ENCODE assay signal across 8 cellular contexts in genomic region chr15:44830692-44831408, GRCh38.
A peak's percentile ranks its signal among the peaks of the same experiment; 100 is the strongest.
DNase-seq lines count a peak whose midpoint lies in the region; ATAC-seq and TF ChIP-seq lines count a peak whose summit lies in the region.
"Not testable (repeated sequence)": the region's sequence is repeated elsewhere in the genome, so short reads cannot be mapped to it uniquely, and the experiment has no call there.

No MANE protein-coding gene starts in this region.

- not testable (repeated sequence) for H3K4me3 Mint-ChIP-seq in activated naive CD4-positive, alpha-beta T cell treated with anti-CD3 and anti-CD28 coated beads for 36 hours
- H3K4me3 Mint-ChIP-seq in naive thymus-derived CD8-positive, alpha-beta T cell = peak overlapping the region in 2 of 10 donors; percentile 7 to 31

- not testable (repeated sequence) for H3K79me2 ChIP-seq in hepatocyte

- not testable (repeated sequence) for H2AFZ ChIP-seq in hepatocyte

- H3K4me1 ChIP-seq in colonic mucosa; hepatocyte (ENCODE audit: insufficient read depth); transverse colon: not testable (repeated sequence)

- not testable (repeated sequence) for H3K27me3 Mint-ChIP-seq in activated naive CD4-positive, alpha-beta T cell treated with anti-CD3 and anti-CD28 coated beads for 36 hours (ENCODE audit: low read depth); naive thymus-derived CD8-positive, alpha-beta T cell

- ATAC-seq in naive thymus-derived CD8-positive, alpha-beta T cell = peak in 1 of 2 donors; percentile 35

- H3K36me3 Mint-ChIP-seq in activated naive CD4-positive, alpha-beta T cell treated with anti-CD3 and anti-CD28 coated beads for 36 hours (ENCODE audit: low read depth); naive thymus-derived CD8-positive, alpha-beta T cell: not testable (repeated sequence)

- 36% methylated on average over 5 of the region's 6 CpGs for WGBS in hepatocyte (ENCODE audit: low lambda C conversion rate, missing lambda C conversion rate)
- WGBS in transverse colon (ENCODE audit: low coverage in 1 of 2), 2 donors = 40 to 57% methylated on average over 1 to 6 of the region's 6 CpGs

- not testable (repeated sequence) for H3K9me2 ChIP-seq in hepatocyte (replicated peaks; ENCODE audit: insufficient read depth)

- not testable (repeated sequence) for H3K27me3 ChIP-seq in colonic mucosa, hepatocyte, transverse colon

- H4K20me1 ChIP-seq in hepatocyte (ENCODE audit: insufficient read depth, poor library complexity, severe bottlenecking) = not testable (repeated sequence)

- DNase-seq in DMS 273 (lab: John Stamatoyannopoulos, UW; ENCODE audit: unreplicated experiment) (peak; percentile 17), MV-4-11 (lab: John Stamatoyannopoulos, UW) (peak; percentile 63), UCSD-AML1 (lab: John Stamatoyannopoulos, UW; ENCODE audit: unreplicated experiment) (peak; percentile 49), colonic mucosa (peak; percentile 74), hepatocyte (ENCODE audit: low spot score) (peak; percentile 74), transverse colon (peak; percentile 71)
- DNase-seq in activated naive CD4-positive, alpha-beta T cell treated with anti-CD3 and anti-CD28 coated beads for 36 hours = peak; percentile 43
- DNase-seq in naive thymus-derived CD8-positive, alpha-beta T cell = not testable (repeated sequence)

- H3K27ac Mint-ChIP-seq in activated naive CD4-positive, alpha-beta T cell treated with anti-CD3 and anti-CD28 coated beads for 36 hours = peak overlapping the region; percentile 63
- peak overlapping the region; percentile 63 to 93 (median 87) for H3K27ac Mint-ChIP-seq in naive thymus-derived CD8-positive, alpha-beta T cell

- not testable (repeated sequence) for H3K9me3 ChIP-seq in colonic mucosa; hepatocyte (ENCODE audit: low read depth); transverse colon

- not testable (repeated sequence) for H3K4me3 ChIP-seq in colonic mucosa, hepatocyte, transverse colon

- H3K9me3 Mint-ChIP-seq in activated naive CD4-positive, alpha-beta T cell treated with anti-CD3 and anti-CD28 coated beads for 36 hours; naive thymus-derived CD8-positive, alpha-beta T cell: not testable (repeated sequence)

- POLR2A ChIA-PET in naive thymus-derived CD8-positive, alpha-beta T cell (lab: Charles Lee) = not testable (repeated sequence)

- not testable (repeated sequence) for H3K4me2 ChIP-seq in hepatocyte

- TF ChIP-seq POLR2A in transverse colon (IDR thresholded peaks at IDR 0.05) = not testable (repeated sequence)

- intact Hi-C loops in activated naive CD4-positive, alpha-beta T cell treated with anti-CD3 and anti-CD28 coated beads for 36 hours (cut with micrococcal nuclease); colonic mucosa (cut with DNase I); transverse colon (cut with DNase I; ENCODE audit: low total_unique reads): not testable (repeated sequence)

- not testable (repeated sequence) for TF ChIP-seq CTCF in colonic mucosa (IDR thresholded peaks at IDR 0.05); hepatocyte (IDR thresholded peaks at IDR 0.05; ENCODE audit: poor library complexity); transverse colon (IDR thresholded peaks at IDR 0.05)

- H3K27ac ChIP-seq in colonic mucosa = peak overlapping the region; percentile 72
- H3K27ac ChIP-seq in hepatocyte = peak overlapping the region; percentile 93
- H3K27ac ChIP-seq in transverse colon = peak overlapping the region; percentile 53 to 78 (median 68)

- peaks cover 13% of the 10 kb centered on the region for H3K4me1 Mint-ChIP-seq in activated naive CD4-positive, alpha-beta T cell treated with anti-CD3 and anti-CD28 coated beads for 36 hours (ENCODE audit: low read depth)
- peaks cover 6 to 13% (median 10%) of the 10 kb centered on the region in 4 donors for H3K4me1 Mint-ChIP-seq in naive thymus-derived CD8-positive, alpha-beta T cell

- CTCF ChIA-PET in activated naive CD4-positive, alpha-beta T cell treated with anti-CD3 and anti-CD28 coated beads for 36 hours (lab: Charles Lee) = not testable (repeated sequence)

- in situ Hi-C loops in transverse colon (cut with MboI; ENCODE audit: low pct_ligation_motif_present in 1 of 4, low pct_unique_long_range_greater_than_20kb in 1 of 4, low sequenced_read_pairs in 3 of 4) = not testable (repeated sequence)

- H3K36me3 ChIP-seq in colonic mucosa; hepatocyte (replicated peaks; ENCODE audit: insufficient read depth, low read depth); transverse colon: not testable (repeated sequence)

- H3K9ac ChIP-seq in colonic mucosa (ENCODE audit: low read depth in 2 of 2, low read length in 2 of 2) = not testable (repeated sequence)

- not testable (repeated sequence) for TF ChIP-seq EP300 in transverse colon (IDR thresholded peaks at IDR 0.05; ENCODE audit: low read depth)
